In genomic region chr2:110602139-110602538, GRCh38 we compare ENCODE assay signal across 6 cellular contexts. TPM values are rescaled to one million over a fixed set of nuclear protein-coding genes. Genes with fewer than 3 reads are reported as not detected.
DNase-seq lines count a peak whose midpoint lies in the region; ATAC-seq, FAIRE-seq and TF ChIP-seq lines count a peak whose summit lies in the region.
"Not testable (repeated sequence)": the region's sequence is repeated elsewhere in the genome, so short reads cannot be mapped to it uniquely, and the experiment has no call there.

No MANE protein-coding gene starts in this region.

- not testable (repeated sequence) for H3K9me1 ChIP-seq in K562 (ENCODE audit: control insufficient read depth, insufficient read depth, low read length)

- H3K9me3 Mint-ChIP-seq in GM23338, activated B cell treated with CpG ODN at 0.5 μM for 24 hours: not testable (repeated sequence)

- H3K4me3 ChIP-seq in A549; GM23338; PC-3 (ENCODE audit: low read length); K562; left lung: not testable (repeated sequence)

- not testable (repeated sequence) for H4K20me1 ChIP-seq in GM23338 (replicated peaks; ENCODE audit: insufficient read depth); PC-3 (ENCODE audit: low read length); K562 (replicated peaks; ENCODE audit: control insufficient read depth, insufficient read depth, low read length)

- 66% methylated on average over 6 of the region's 9 CpGs for WGBS in A549 (ENCODE audit: missing lambda C conversion rate)
- WGBS in K562 (ENCODE audit: insufficient coverage, low coverage, missing lambda C conversion rate), result 0% methylated on average over 3 of the region's 9 CpGs

- H3K9ac ChIP-seq in PC-3 (ENCODE audit: low read length); K562 (ENCODE audit: insufficient read depth in 1 of 2, low read depth in 2 of 2, low read length in 2 of 2): not testable (repeated sequence)

- in situ Hi-C loops in K562 (cut with MboI), result loop anchor here (10.0 kb wide), 1 partner anchor 837 kb away; no protein-coding TSS in a partner anchor

- not testable (repeated sequence) for TF ChIP-seq POLR2A in A549 (IDR thresholded peaks at IDR 0.05; ENCODE audit: low read length); K562 (conservative IDR thresholded peaks at IDR 0.05)

- not testable (repeated sequence) for H3K4me1 Mint-ChIP-seq in GM23338, activated B cell treated with CpG ODN at 0.5 μM for 24 hours

- H3K27ac ChIP-seq in A549; GM23338 (ENCODE audit: low read depth); PC-3 (ENCODE audit: low read length); K562 (ENCODE audit: extremely low read depth, low read depth, low read length); left lung: not testable (repeated sequence)

- not testable (repeated sequence) for H3K27me3 ChIP-seq in GM23338 (ENCODE audit: insufficient read depth); PC-3 (ENCODE audit: low read length); K562 (ENCODE audit: control insufficient read depth in 2 of 2, insufficient read depth in 2 of 2, low read length in 2 of 2); left lung

- TF ChIP-seq CTCF in A549 (IDR thresholded peaks at IDR 0.05); GM23338 (conservative IDR thresholded peaks at IDR 0.05; ENCODE audit: low read depth in 2 of 2); PC-3 (conservative IDR thresholded peaks at IDR 0.05; ENCODE audit: low read depth, low read length); activated B cell treated with CpG ODN at 0.5 μM for 24 hours (IDR thresholded peaks at IDR 0.05); K562 (IDR thresholded peaks at IDR 0.05 in 2 of 3, conservative IDR thresholded peaks at IDR 0.05 in 1 of 3; ENCODE audit: insufficient read depth in 2 of 3, low read depth in 1 of 3, low read length in 3 of 3); left lung (IDR thresholded peaks at IDR 0.05): not testable (repeated sequence)

- not testable (repeated sequence) for H3K9me2 ChIP-seq in GM23338 (ENCODE audit: insufficient read depth); PC-3 (replicated peaks; ENCODE audit: low read length)

- not testable (repeated sequence) for H3K27ac Mint-ChIP-seq in GM23338, activated B cell treated with CpG ODN at 0.5 μM for 24 hours

- H3F3A ChIP-seq in GM23338 (replicated peaks; ENCODE audit: low read depth); PC-3 (ENCODE audit: low read length, unreplicated experiment): not testable (repeated sequence)

- not testable (repeated sequence) for FAIRE-seq in A549 (lab: Jason Lieb, UNC); K562 (lab: Jason Lieb, UNC)

- not testable (repeated sequence) for H3K4me3 Mint-ChIP-seq in GM23338, activated B cell treated with CpG ODN at 0.5 μM for 24 hours

- H3K4me2 ChIP-seq in A549; GM23338; PC-3 (ENCODE audit: low read length); K562 (ENCODE audit: insufficient read depth, low read length): not testable (repeated sequence)

- H3K9me3 ChIP-seq in A549; PC-3 (ENCODE audit: low read length); K562 (replicated peaks; ENCODE audit: control insufficient read depth, insufficient read depth, low read depth, low read length); left lung: not testable (repeated sequence)

- POLR2A ChIA-PET in A549 (lab: Yijun Ruan, JAX); PC-3 (lab: Charles Lee; ENCODE audit: unreplicated experiment); activated B cell treated with CpG ODN at 0.5 μM for 24 hours (lab: Charles Lee); K562 (lab: Yijun Ruan, JAX): not testable (repeated sequence)

- TF ChIP-seq RAD21 in A549 (conservative IDR thresholded peaks at IDR 0.05 in 1 of 2, IDR thresholded peaks at IDR 0.05 in 1 of 2); K562 (CRISPR knock-in tag; conservative IDR thresholded peaks at IDR 0.05 in 1 of 2, IDR thresholded peaks at IDR 0.05 in 1 of 2): not testable (repeated sequence)

- intact Hi-C loops in PC-3 (cut with micrococcal nuclease); activated B cell treated with CpG ODN at 0.5 μM for 24 hours (cut with micrococcal nuclease); K562 (cut with micrococcal nuclease); left lung (cut with DNase I): not testable (repeated sequence)

- not testable (repeated sequence) for H3K36me3 ChIP-seq in GM23338 (ENCODE audit: insufficient read depth); PC-3 (ENCODE audit: low read depth, low read length); K562 (ENCODE audit: control insufficient read depth, insufficient read depth, low read length); left lung

- TF ChIP-seq EP300 in A549 (IDR thresholded peaks at IDR 0.05); K562 (IDR thresholded peaks at IDR 0.05; ENCODE audit: low read length): not testable (repeated sequence)

- not testable (repeated sequence) for H3K36me3 Mint-ChIP-seq in GM23338 (ENCODE audit: low read depth); activated B cell treated with CpG ODN at 0.5 μM for 24 hours (ENCODE audit: low read depth)

- ATAC-seq in A549 (peak; percentile 43 to 64; a peak in 4 of 6 replicates), GM23338 (peak; percentile 49), PC-3 (peak; percentile 29; the same call in 1 of the 2 replicates), activated B cell treated with CpG ODN at 0.5 μM for 24 hours (ENCODE audit: low read depth) (peak; percentile 42), K562 (peak; percentile 74), left lung (peak; percentile 60)

- not testable (repeated sequence) for H3K4me1 ChIP-seq in A549; GM23338 (ENCODE audit: insufficient read depth); PC-3 (ENCODE audit: insufficient read depth, low read length); K562 (replicated peaks in 1 of 2; ENCODE audit: control insufficient read depth in 2 of 2, insufficient read depth in 2 of 2, low read length in 2 of 2); left lung

- H3K27me3 Mint-ChIP-seq in GM23338 (ENCODE audit: insufficient read depth, low read depth, poor library complexity); activated B cell treated with CpG ODN at 0.5 μM for 24 hours: not testable (repeated sequence)

- H2AFZ ChIP-seq in GM23338; PC-3 (ENCODE audit: low read length); K562 (ENCODE audit: low read depth, low read length): not testable (repeated sequence)

- CTCF ChIA-PET in A549 (lab: Yijun Ruan, JAX); PC-3 (lab: Charles Lee); activated B cell treated with CpG ODN at 0.5 μM for 24 hours (lab: Charles Lee); K562 (lab: Yijun Ruan, JAX; ENCODE audit: low intra/inter-chr PET ratio): not testable (repeated sequence)

- H3K79me2 ChIP-seq in GM23338 (replicated peaks; ENCODE audit: insufficient read depth); PC-3 (ENCODE audit: low read length); K562 (ENCODE audit: control insufficient read depth, insufficient read depth, low read length): not testable (repeated sequence)

- DNase-seq in A549 (ENCODE audit: low read depth in 1 of 2, low spot score in 1 of 2); GM23338 (ENCODE audit: low spot score); PC-3; activated B cell treated with CpG ODN at 0.5 μM for 24 hours; K562 (ENCODE audit: extremely low read depth in 1 of 4, low spot score in 3 of 4); left lung: not testable (repeated sequence)

- BruUV-seq in PC-3 (replicated peaks; lab: Mats Ljungman, UMichigan); K562 (replicated peaks; lab: Mats Ljungman, UMichigan): not testable (repeated sequence)

RNA-seq across cellular contexts. Expression of gene RGPD6, which starts 25.1 kb away (rescaled TPM):
- polyA plus RNA-seq in A549 (2011; rRNA removed) (18.3 and 18.5 TPM in 2 replicates), A549 (2017; fragmentation: RNase III; extraction: RNeasy Plus Mini Kit Qiagen cat#74134 plus additional on column Dnase treatment) (2.8 to 5.6 TPM (median 3.1 TPM) in 3 replicates), GM23338 (2016; fragmentation: Nextera tagmentation; extraction: Ambion mirVana) (4.9 and 7.6 TPM in 2 replicates), K562 (2011; rRNA removed) (0.80 and 1.0 TPM in 2 replicates), K562 (2014; fragmentation: Illumina TruSeq; extraction: Trizol) (0.94 and 1.0 TPM in 2 replicates), K562 (2014; fragmentation: Nextera tagmentation; extraction: Ambion mirVana) (under 1 TPM; 0.15 to 0.20 TPM), K562 (2014; rRNA removed) (0.45 and 0.94 TPM in 2 replicates)
- 0.43 and 1.6 TPM in 2 replicates for polyA plus RNA-seq in A549 (2012; cell fraction: cytosol; rRNA removed)
- 3.3 and 6.2 TPM in 2 replicates for polyA plus RNA-seq in A549 (2012; cell fraction: nucleus; rRNA removed)
- polyA minus RNA-seq in A549 (2011; rRNA and poly(A)+ RNA removed), result 18.3 and 19.8 TPM in 2 replicates
- 7.9 and 21.8 TPM in 2 replicates for total RNA-seq in GM23338 (2014; rRNA removed; shearing (Covaris generic))
- total RNA-seq in PC-3 (2014; rRNA removed) (17.6 and 28.0 TPM in 2 replicates), activated B cell treated with CpG ODN at 0.5 μM for 24 hours (18.4 and 28.3 TPM in 2 replicates), K562 (2014; rRNA removed) (0.08 and 0.45 TPM in 2 replicates), K562 (2014; rRNA removed; fragmentation: Illumina TruSeq; extraction: Trizol) (1.4 and 2.2 TPM in 2 replicates), K562 (2015; rRNA removed; fragmentation: Illumina TruSeq; extraction: Trizol) (0.83 and 1.2 TPM in 2 replicates), K562 (2021) (1.7 and 1.8 TPM in 2 replicates), left lung (10 to 100 TPM; 28.2 to 29.7 TPM)
- total RNA-seq in K562 (2011; cell fraction: chromatin; rRNA removed; ENCODE audit: low replicate concordance), result 3.1 and 4.5 TPM in 2 replicates
- total RNA-seq in K562 (2011; cell fraction: nucleolus; rRNA removed), result 1.0 and 1.3 TPM in 2 replicates
- total RNA-seq in K562 (2011; cell fraction: nucleoplasm; rRNA removed), result 1.8 and 2.4 TPM in 2 replicates
- 0.34 and 0.88 TPM in 2 replicates for polyA plus RNA-seq in K562 (2011; cell fraction: cytosol; rRNA removed)
- 0.40 and 1.0 TPM in 2 replicates for polyA plus RNA-seq in K562 (2011; cell fraction: nucleus; rRNA removed)
- polyA plus RNA-seq in K562 (2012), result 0.21 and 0.53 TPM in 2 replicates
- 1.3 and 2.5 TPM in 2 replicates for polyA minus RNA-seq in K562 (2011; rRNA and poly(A)+ RNA removed)
- polyA minus RNA-seq in K562 (2011; cell fraction: cytosol; rRNA and poly(A)+ RNA removed), result 0.57 and 2.2 TPM in 2 replicates
- polyA minus RNA-seq in K562 (2011; cell fraction: nucleus; rRNA and poly(A)+ RNA removed), result 0.67 and 2.1 TPM in 2 replicates
